Comparison of ENCODE assay signal across 1 cellular context in the genomic region with DNA sequence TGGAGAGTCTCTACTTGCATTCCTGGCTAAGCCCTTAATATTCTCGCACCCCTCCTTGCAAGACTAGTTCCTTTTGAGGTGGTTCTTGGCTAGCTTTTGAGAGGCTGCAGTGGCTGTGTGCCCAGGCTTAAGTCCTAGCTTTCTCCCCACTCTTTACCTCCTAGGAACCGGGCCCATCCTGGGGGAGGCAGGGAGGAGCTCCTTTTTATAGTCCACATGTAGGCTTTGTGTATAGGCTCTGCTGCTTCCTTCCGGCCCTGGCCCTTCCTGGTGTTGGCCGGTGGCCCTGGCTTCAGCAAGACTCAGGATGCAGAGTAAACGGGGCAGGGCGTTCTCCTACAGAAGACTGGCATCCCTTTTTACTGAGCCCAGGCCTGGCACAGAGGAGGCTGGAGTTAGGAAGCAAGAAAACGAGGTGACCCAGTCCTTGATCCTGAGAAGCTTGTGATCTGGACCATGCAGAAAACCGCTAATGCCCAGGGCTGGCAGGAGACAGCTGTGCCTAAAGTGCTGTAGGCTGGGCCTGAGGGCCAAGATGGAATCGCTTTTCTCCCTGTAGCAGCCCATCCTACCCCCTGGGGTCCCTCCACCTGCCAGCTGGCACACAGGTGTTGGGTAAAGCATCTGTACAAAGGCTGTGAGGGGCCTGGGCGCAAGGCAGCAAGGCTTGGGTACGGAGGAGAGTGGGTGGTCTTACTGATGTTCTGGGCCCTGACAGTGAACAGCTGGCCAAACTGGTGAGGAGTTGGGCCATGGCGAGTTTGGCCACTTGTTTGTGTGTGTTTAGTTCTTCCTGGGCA.
TF ChIP-seq lines count a peak whose summit lies in the region.

No MANE protein-coding gene starts in this region.

TF ChIP-seq in GM12878, 131 proteins besides CTCF, POLR2A, EP300 and RAD21 (continued from another document):
- no peak for TF ChIP-seq KLF5 (IDR thresholded peaks at IDR 0.05; ENCODE audit: partially characterized antibody)
- TF ChIP-seq RFX5 (IDR thresholded peaks at IDR 0.05; ENCODE audit: low read depth, low read length) = no peak
- no peak for TF ChIP-seq GABPA (IDR thresholded peaks at IDR 0.05; ENCODE audit: low read depth)
- no peak for TF ChIP-seq IRF4 (IDR thresholded peaks at IDR 0.05; ENCODE audit: low read depth, low read length)
- TF ChIP-seq SMC3 (IDR thresholded peaks at IDR 0.05; ENCODE audit: borderline replicate concordance, low read length) = no peak
- TF ChIP-seq, protein P1, sequence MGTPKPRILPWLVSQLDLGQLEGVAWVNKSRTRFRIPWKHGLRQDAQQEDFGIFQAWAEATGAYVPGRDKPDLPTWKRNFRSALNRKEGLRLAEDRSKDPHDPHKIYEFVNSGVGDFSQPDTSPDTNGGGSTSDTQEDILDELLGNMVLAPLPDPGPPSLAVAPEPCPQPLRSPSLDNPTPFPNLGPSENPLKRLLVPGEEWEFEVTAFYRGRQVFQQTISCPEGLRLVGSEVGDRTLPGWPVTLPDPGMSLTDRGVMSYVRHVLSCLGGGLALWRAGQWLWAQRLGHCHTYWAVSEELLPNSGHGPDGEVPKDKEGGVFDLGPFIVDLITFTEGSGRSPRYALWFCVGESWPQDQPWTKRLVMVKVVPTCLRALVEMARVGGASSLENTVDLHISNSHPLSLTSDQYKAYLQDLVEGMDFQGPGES (IDR thresholded peaks at IDR 0.05) = no peak
- no peak for TF ChIP-seq NFXL1 (IDR thresholded peaks at IDR 0.05; ENCODE audit: borderline replicate concordance)
- TF ChIP-seq, protein P2, sequence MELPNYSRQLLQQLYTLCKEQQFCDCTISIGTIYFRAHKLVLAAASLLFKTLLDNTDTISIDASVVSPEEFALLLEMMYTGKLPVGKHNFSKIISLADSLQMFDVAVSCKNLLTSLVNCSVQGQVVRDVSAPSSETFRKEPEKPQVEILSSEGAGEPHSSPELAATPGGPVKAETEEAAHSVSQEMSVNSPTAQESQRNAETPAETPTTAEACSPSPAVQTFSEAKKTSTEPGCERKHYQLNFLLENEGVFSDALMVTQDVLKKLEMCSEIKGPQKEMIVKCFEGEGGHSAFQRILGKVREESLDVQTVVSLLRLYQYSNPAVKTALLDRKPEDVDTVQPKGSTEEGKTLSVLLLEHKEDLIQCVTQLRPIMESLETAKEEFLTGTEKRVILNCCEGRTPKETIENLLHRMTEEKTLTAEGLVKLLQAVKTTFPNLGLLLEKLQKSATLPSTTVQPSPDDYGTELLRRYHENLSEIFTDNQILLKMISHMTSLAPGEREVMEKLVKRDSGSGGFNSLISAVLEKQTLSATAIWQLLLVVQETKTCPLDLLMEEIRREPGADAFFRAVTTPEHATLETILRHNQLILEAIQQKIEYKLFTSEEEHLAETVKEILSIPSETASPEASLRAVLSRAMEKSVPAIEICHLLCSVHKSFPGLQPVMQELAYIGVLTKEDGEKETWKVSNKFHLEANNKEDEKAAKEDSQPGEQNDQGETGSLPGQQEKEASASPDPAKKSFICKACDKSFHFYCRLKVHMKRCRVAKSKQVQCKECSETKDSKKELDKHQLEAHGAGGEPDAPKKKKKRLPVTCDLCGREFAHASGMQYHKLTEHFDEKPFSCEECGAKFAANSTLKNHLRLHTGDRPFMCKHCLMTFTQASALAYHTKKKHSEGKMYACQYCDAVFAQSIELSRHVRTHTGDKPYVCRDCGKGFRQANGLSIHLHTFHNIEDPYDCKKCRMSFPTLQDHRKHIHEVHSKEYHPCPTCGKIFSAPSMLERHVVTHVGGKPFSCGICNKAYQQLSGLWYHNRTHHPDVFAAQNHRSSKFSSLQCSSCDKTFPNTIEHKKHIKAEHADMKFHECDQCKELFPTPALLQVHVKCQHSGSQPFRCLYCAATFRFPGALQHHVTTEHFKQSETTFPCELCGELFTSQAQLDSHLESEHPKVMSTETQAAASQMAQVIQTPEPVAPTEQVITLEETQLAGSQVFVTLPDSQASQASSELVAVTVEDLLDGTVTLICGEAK (IDR thresholded peaks at IDR 0.05; ENCODE audit: borderline replicate concordance) = no peak
- no peak for TF ChIP-seq SIX5 (IDR thresholded peaks at IDR 0.05; ENCODE audit: low read depth, low read length, severe bottlenecking)
- no peak for TF ChIP-seq NR2C1 (IDR thresholded peaks at IDR 0.05)
